ENCODE assay signal across 12 cellular contexts in the genomic region with DNA sequence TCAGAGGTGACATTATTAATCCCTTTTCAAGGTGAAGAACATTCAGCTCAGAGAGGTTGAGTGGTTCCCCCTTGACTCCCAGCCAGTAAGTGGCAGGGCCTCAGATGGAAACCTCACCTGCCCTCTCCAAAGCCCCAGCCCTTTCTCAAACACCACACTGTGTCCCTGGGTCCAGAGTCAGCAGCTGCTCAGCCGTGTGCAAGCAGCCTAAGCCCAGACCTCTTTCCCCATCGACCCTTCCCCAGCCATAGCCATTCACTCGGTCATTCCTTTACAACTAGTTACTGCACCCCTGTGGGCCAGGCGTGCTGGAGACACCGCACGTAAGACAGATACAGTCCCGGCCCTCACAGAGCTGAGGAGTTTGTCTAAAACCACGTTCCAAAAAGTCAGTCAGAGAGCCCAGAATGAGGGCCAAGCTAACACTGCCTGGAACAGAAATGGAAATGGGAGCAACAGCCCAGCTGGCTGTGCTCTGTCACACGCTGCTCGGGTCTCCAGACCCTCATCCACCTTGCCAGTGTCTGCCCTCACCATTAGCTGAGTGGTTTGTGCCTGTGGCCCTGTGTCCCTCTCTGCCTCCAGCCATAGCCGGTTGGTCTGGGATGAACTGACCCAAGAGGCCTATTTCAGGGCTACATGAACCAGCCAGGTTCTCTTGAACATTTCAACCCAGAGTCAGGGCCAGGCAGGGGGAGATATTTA. TPM values are rescaled to one million over a fixed set of nuclear protein-coding genes. Genes with fewer than 3 reads are reported as not detected.
DNase-seq lines count a peak whose midpoint lies in the region; ATAC-seq and TF ChIP-seq lines count a peak whose summit lies in the region.
"Had no signal": no experiment of that assay in that cellular context is flagged by ENCODE, and none has a peak within 500 bp of the region (broad histone marks: within the 10 kb centered on the region; RNA-seq: fewer than 3 reads in every experiment).

No MANE protein-coding gene starts in this region.

- H3K9ac ChIP-seq in GM23248 = no peak overlapping the region; the same call in 1 of the 2 replicates
- H3K9ac ChIP-seq in skeletal muscle tissue (ENCODE audit: low read depth in 1 of 3, low read length in 3 of 3) = peak overlapping the region; percentile 48 to 69 (median 63)

- no peaks in the 10 kb centered on the region for H4K20me1 ChIP-seq in GM23248 (ENCODE audit: insufficient read depth)

- H3K4me1 Mint-ChIP-seq in brain = peaks cover 16% of the 10 kb centered on the region

- no peak overlapping the region for H2AFZ ChIP-seq in GM23248

- H3K27me3 ChIP-seq in GM23248 (replicated peaks; ENCODE audit: insufficient read depth) (no peaks in the 10 kb centered on the region), right lobe of liver (no peaks in the 10 kb centered on the region), skeletal muscle tissue (ENCODE audit: control insufficient read depth in 3 of 3, insufficient read depth in 3 of 3, low read length in 3 of 3) (peaks cover 6 to 15% (median 9%) of the 10 kb centered on the region in 3 donors), H7 (ENCODE audit: control insufficient read depth, insufficient read depth, low read length) (peaks cover 22% of the 10 kb centered on the region; the same call in 1 of the 2 replicates)

- intact Hi-C loops in right lobe of liver (cut with DNase I) = no loop called here

- no peaks in the 10 kb centered on the region for H3K9me3 Mint-ChIP-seq in brain

- H3K9me3 ChIP-seq in GM23248 (ENCODE audit: low read depth) (no peaks in the 10 kb centered on the region), right lobe of liver (no peaks in the 10 kb centered on the region), skeletal muscle tissue (ENCODE audit: control insufficient read depth in 3 of 3, low read length in 3 of 3) (no peaks in the 10 kb centered on the region)

- no peaks in the 10 kb centered on the region for H3K79me2 ChIP-seq in GM23248 (ENCODE audit: insufficient read depth)

- TF ChIP-seq POLR2A in right lobe of liver (IDR thresholded peaks at IDR 0.05) = no peak

- H3K4me2 ChIP-seq in GM23248 (ENCODE audit: unreplicated experiment) = no peak overlapping the region

- TF ChIP-seq CTCF in brain (conservative IDR thresholded peaks at IDR 0.05) (no peak), right lobe of liver (IDR thresholded peaks at IDR 0.05) (no peak), GM13977 (IDR thresholded peaks at IDR 0.05; ENCODE audit: extremely low read depth, insufficient read depth, missing control alignments) (no peak)

- no peaks in the 10 kb centered on the region for H3K9me2 ChIP-seq in GM23248 (ENCODE audit: insufficient read depth)

- in situ Hi-C loops in GM23248 (cut with MboI) = no loop called here
- in situ Hi-C loops in GM13977 (cut with MboI; ENCODE audit: low pct_unique_long_range_greater_than_20kb, low sequenced_read_pairs, unreplicated experiment) = no loop called here

- no peak overlapping the region for H3K4me3 Mint-ChIP-seq in brain
- H3K4me3 Mint-ChIP-seq: activated naive CD8-positive, alpha-beta T cell had no signal

- H3K27ac Mint-ChIP-seq in brain = peak overlapping the region in 3 of 5 experiments; percentile 26 to 56 (median 28)
- H3K27ac Mint-ChIP-seq: activated naive CD8-positive, alpha-beta T cell had no signal

- no peak overlapping the region for H3K4me3 ChIP-seq in GM23248
- no peak overlapping the region for H3K4me3 ChIP-seq in right lobe of liver
- H3K4me3 ChIP-seq in skeletal muscle tissue (ENCODE audit: low read length in 3 of 3) = peak overlapping the region in 2 of 3 donors; percentile 11 to 61
- H3K4me3 ChIP-seq in H7 (ENCODE audit: insufficient read depth, low read depth, low read length) = no peak overlapping the region

- H3F3A ChIP-seq in GM23248 (ENCODE audit: insufficient read depth) = peaks cover 12% of the 10 kb centered on the region; the same call in 1 of the 2 replicates

- ATAC-seq in right lobe of liver = peak in 2 of 4 donors; percentile 1 to 2

- H3K27me3 Mint-ChIP-seq in brain = peaks cover 41% of the 10 kb centered on the region
- H3K27me3 Mint-ChIP-seq: activated naive CD8-positive, alpha-beta T cell had no signal

- H3K36me3 ChIP-seq in GM23248 (ENCODE audit: low read depth) (no peaks in the 10 kb centered on the region), right lobe of liver (no peaks in the 10 kb centered on the region), skeletal muscle tissue (ENCODE audit: control insufficient read depth in 3 of 3, insufficient read depth in 3 of 3, low read length in 3 of 3) (no peaks in the 10 kb centered on the region), H7 (replicated peaks; ENCODE audit: control insufficient read depth, insufficient read depth, low read length) (no peaks in the 10 kb centered on the region)

- 87 to 90% methylated on average over 11 of the region's 11 CpGs for WGBS in GM23248 (ENCODE audit: low coverage in 1 of 2, low lambda C conversion rate in 2 of 2, missing lambda C conversion rate in 2 of 2), 2 experiments
- 76% methylated on average over 5 of the region's 11 CpGs for WGBS in right lobe of liver (ENCODE audit: insufficient coverage, low coverage, low lambda C conversion rate, missing lambda C conversion rate)

- DNase-seq in GM23248 (no peak), right lobe of liver (peak in 1 of 3 donors; percentile 58), NCI-H1436 treated with DMSO at 0.1 percent for 48 hours (lab: John Stamatoyannopoulos, UW) (no peak), GM13977 (ENCODE audit: low spot score) (no peak), H7 (no peak), RKO (ENCODE audit: low spot score) (no peak)
- DNase-seq: activated CD4-positive, alpha-beta T cell treated with anti-CD3 and anti-CD28 coated beads, Interleukin-2, amount 50 U/mL, for 1 hour; effector memory CD4-positive, alpha-beta T cell; NCI-H1417 treated with DMSO at 0.1 percent for 48 hours had no signal

- H3K36me3 Mint-ChIP-seq in brain = no peaks in the 10 kb centered on the region

- H3K4me1 ChIP-seq in GM23248 (ENCODE audit: insufficient read depth) (peaks cover 18% of the 10 kb centered on the region), right lobe of liver (peaks cover 0 to 18% (median 12%) of the 10 kb centered on the region in 4 donors), skeletal muscle tissue (ENCODE audit: control insufficient read depth in 3 of 3, insufficient read depth in 3 of 3, low read length in 3 of 3) (peaks cover 19 to 32% (median 32%) of the 10 kb centered on the region in 3 donors)

- peak overlapping the region; percentile 42 for H3K27ac ChIP-seq in GM23248
- H3K27ac ChIP-seq in right lobe of liver = peak overlapping the region; percentile 26 to 39 (median 36)
- H3K27ac ChIP-seq in skeletal muscle tissue (ENCODE audit: low read depth, low read length) = peak overlapping the region; percentile 62

RNA-seq across cellular contexts. Expression of a gene that starts 29.6 kb away (rescaled TPM):
- total RNA-seq in GM23248 (2014; rRNA removed; shearing (Covaris generic)) = 0.54 TPM in 1 of 2 replicates, not detected in the other
- polyA plus RNA-seq in GM23248 (2016; fragmentation: Nextera tagmentation; extraction: Ambion mirVana) = not detected in 2 replicates
- polyA plus RNA-seq in brain (ENCODE audit: insufficient read depth, low read depth, low replicate concordance) = not detected
- total RNA-seq in right lobe of liver = 1 to 10 TPM in 1 of 6 experiments, under 1 TPM in 5; 0.49 to 1.4 (median 0.90) TPM
- 1.0 TPM for total RNA-seq in skeletal muscle tissue
- 0.03 and 0.18 TPM in 2 replicates for total RNA-seq in H7 (2014; rRNA removed; shearing (Covaris generic))

RNA-seq across cellular contexts. Expression of a gene that starts 55.1 kb away (rescaled TPM):
- 6.3 TPM in 1 of 2 replicates, not detected in the other for total RNA-seq in GM23248 (2014; rRNA removed; shearing (Covaris generic))
- polyA plus RNA-seq in GM23248 (2016; fragmentation: Nextera tagmentation; extraction: Ambion mirVana) (0.18 and 0.23 TPM in 2 replicates), brain (ENCODE audit: insufficient read depth, low read depth, low replicate concordance) (not detected)
- total RNA-seq in right lobe of liver (1 to 10 TPM in 3 of 6 experiments, under 1 TPM in 3; 0.49 to 1.2 (median 1.0) TPM), skeletal muscle tissue (0.52 TPM)
- total RNA-seq in H7 (2014; rRNA removed; shearing (Covaris generic)) = 0.48 and 0.87 TPM in 2 replicates

Comparison
In these comparisons a context has a peak if more than half of its experiments do, and no peak if none do; other contexts are left out.
1. H3K4me3 ChIP-seq: peak in skeletal muscle tissue (2 of 3); none in GM23248 (single experiment), right lobe of liver (0 of 3) and H7 (single experiment).
2. Peak in every context shown above with its lines, with median percentiles within 50 percentile points of each other: H3K27ac ChIP-seq.